ENCODE assay signal across 26 cellular contexts in the genomic region with DNA sequence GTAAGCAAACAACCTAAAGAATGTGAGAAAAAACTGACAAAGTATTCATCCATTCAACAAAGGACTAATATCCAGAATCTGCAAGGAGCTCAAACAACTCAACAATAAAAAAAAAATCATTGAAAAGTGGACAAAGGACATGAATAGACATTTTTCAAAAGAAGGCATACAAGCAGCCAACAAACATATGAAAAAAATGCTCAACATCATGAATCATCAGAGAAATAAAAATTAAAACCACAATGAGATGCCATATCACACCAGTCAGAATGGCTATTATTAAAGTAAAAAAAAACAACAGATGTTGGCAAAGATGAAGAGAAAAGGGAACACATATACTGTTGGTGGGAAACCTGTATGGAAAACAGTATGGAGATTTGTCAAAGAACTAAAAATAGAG.
"Had no signal": no experiment of that assay in that cellular context is flagged by ENCODE, and none has a peak within 500 bp of the region (broad histone marks: within the 10 kb centered on the region; RNA-seq: fewer than 3 reads in every experiment).

No MANE protein-coding gene starts in this region.

- DNase-seq: activated CD4-positive, alpha-beta T cell treated with anti-CD3 and anti-CD28 coated beads for 4 hours; activated CD4-positive, alpha-beta T cell treated with anti-CD3 and anti-CD28 coated beads, Interleukin-2, amount 50 U/mL, for 4 hours; activated CD8-positive, alpha-beta memory T cell treated with anti-CD3 and anti-CD28 coated beads for 24 hours; activated effector memory CD4-positive, alpha-beta T cell treated with anti-CD3 and anti-CD28 coated beads, Interleukin-2, amount 50 U/mL, for 16 hours; activated naive CD4-positive, alpha-beta T cell treated with anti-CD3 and anti-CD28 coated beads for 36 hours; activated naive CD8-positive, alpha-beta T cell treated with anti-CD3 and anti-CD28 coated beads for 36 hours; adrenal gland; aorta; dermis blood vessel endothelial cell; effector CD8-positive, alpha-beta T cell; esophagus squamous epithelium; midbrain; naive thymus-derived CD8-positive, alpha-beta T cell; nucleus accumbens; pancreas; retina; small intestine; stimulated activated CD4-positive, alpha-beta T cell treated with anti-CD3 and anti-CD28 coated beads, Interleukin-4, amount 100 ng/mL, for 4 hours; stimulated activated naive B cell treated with anti-CD40 and anti-IgM and Interleukin-4, amounts not matched to agents 10 μg/mL and 1 μg/mL and 100 μg/mL, for 72 hours; stomach; T-helper 9 cell; tibial artery; upper lobe of right lung had no signal

- H3K4me3 ChIP-seq: adrenal gland, esophagus squamous epithelium, pancreas, prostate gland, stomach, suprapubic skin, tibial artery, upper lobe of right lung had no signal

- ATAC-seq: naive thymus-derived CD8-positive, alpha-beta T cell; pancreas; sciatic nerve; stimulated activated naive B cell treated with anti-CD40 and anti-IgM and Interleukin-4, amounts not matched to agents 10 μg/mL and 1 μg/mL and 100 μg/mL, for 72 hours; upper lobe of right lung had no signal
